In genomic region chr5:139634541-139634940, GRCh38 we compare ENCODE assay signal across 16 cellular contexts. TPM values are rescaled to one million over a fixed set of nuclear protein-coding genes. Genes with fewer than 3 reads are reported as not detected.
A peak's percentile ranks its signal among the peaks of the same experiment; 100 is the strongest.
DNase-seq lines count a peak whose midpoint lies in the region; ATAC-seq and TF ChIP-seq lines count a peak whose summit lies in the region.
"Had no signal": no experiment of that assay in that cellular context is flagged by ENCODE, and none has a peak within 500 bp of the region (broad histone marks: within the 10 kb centered on the region; RNA-seq: fewer than 3 reads in every experiment).

No MANE protein-coding gene starts in this region.

- DNase-seq in T-helper 1 cell = no peak
- DNase-seq in effector memory CD8-positive, alpha-beta T cell = no peak
- DNase-seq in retina = peak; percentile 14
- DNase-seq in HuH-7 (ENCODE audit: low spot score) = no peak
- no peak for DNase-seq in right lobe of liver
- DNase-seq: DMS79 treated with DMSO at 0.1 percent for 48 hours; KBM-7; NK-92 treated with Interleukin-12 subunit alpha and Interleukin-12 subunit beta, amount 100 ng/mL, for 24 hours had no signal

- no peaks in the 10 kb centered on the region for H4K20me1 ChIP-seq in OCI-LY3 (ENCODE audit: insufficient read depth, low read length)

- TF ChIP-seq CTCF in OCI-LY3 (IDR thresholded peaks at IDR 0.05; ENCODE audit: low read depth, low read length) = no peak
- no peak for TF ChIP-seq CTCF in right lobe of liver (IDR thresholded peaks at IDR 0.05)

- H3K4me3 ChIP-seq in OCI-LY3 (ENCODE audit: low read length) = no peak overlapping the region
- H3K4me3 ChIP-seq in right lobe of liver = no peak overlapping the region
- H3K4me3 ChIP-seq: HAP-1, SJCRH30 had no signal

- H3K27me3 ChIP-seq in OCI-LY3 (ENCODE audit: low read depth, low read length) (no peaks in the 10 kb centered on the region), right lobe of liver (no peaks in the 10 kb centered on the region)
- H3K27me3 ChIP-seq: SJCRH30 had no signal

- H3K4me1 ChIP-seq in OCI-LY3 (ENCODE audit: low read length) = peaks cover 70% of the 10 kb centered on the region
- H3K4me1 ChIP-seq in right lobe of liver = peaks cover 8 to 44% (median 23%) of the 10 kb centered on the region in 4 donors

- WGBS in right lobe of liver (ENCODE audit: insufficient coverage, low coverage, low lambda C conversion rate, missing lambda C conversion rate) = no CpG with 5 or more reads among the region's 3 CpGs

- no peak overlapping the region for H3K4me2 ChIP-seq in OCI-LY3 (ENCODE audit: low read length)

- H3K9me3 ChIP-seq in OCI-LY3 (ENCODE audit: insufficient read depth, low read length) = no peaks in the 10 kb centered on the region
- no peaks in the 10 kb centered on the region for H3K9me3 ChIP-seq in right lobe of liver
- H3K9me3 ChIP-seq: HAP-1, SJCRH30 had no signal

- H3K36me3 ChIP-seq in OCI-LY3 (replicated peaks; ENCODE audit: low read depth, low read length) (peaks cover 4% of the 10 kb centered on the region), right lobe of liver (peaks cover 0 to under 1% (median 0%) of the 10 kb centered on the region in 4 donors)

- no peak overlapping the region for H3K4me3 Mint-ChIP-seq in T-helper 1 cell treated with Interleukin-12 subunit alpha and Interleukin-12 subunit beta and Interleukin-4 antibody, amounts not matched to agents 30 μg/mL and 1 μg/mL, for 36 hours
- peak overlapping the region; percentile 13 to 74 for H3K4me3 Mint-ChIP-seq in effector memory CD8-positive, alpha-beta T cell

- H3K36me3 Mint-ChIP-seq in T-helper 1 cell treated with Interleukin-12 subunit alpha and Interleukin-12 subunit beta and Interleukin-4 antibody, amounts not matched to agents 30 μg/mL and 1 μg/mL, for 36 hours (ENCODE audit: low read depth) = peaks cover 6% of the 10 kb centered on the region
- peaks cover 25% of the 10 kb centered on the region for H3K36me3 Mint-ChIP-seq in effector memory CD8-positive, alpha-beta T cell (ENCODE audit: insufficient read depth)

- H3K9ac ChIP-seq in OCI-LY3 (ENCODE audit: low read length) = no peak overlapping the region

- peak overlapping the region; percentile 96; the same call in 1 of the 2 replicates for H3K27ac ChIP-seq in OCI-LY3 (ENCODE audit: low read length)
- no peak overlapping the region for H3K27ac ChIP-seq in right lobe of liver
- H3K27ac ChIP-seq: 22Rv1, C4-2B, SJCRH30 had no signal

- ATAC-seq in effector memory CD8-positive, alpha-beta T cell (replicated peaks) = no peak
- ATAC-seq in GM21360 (IDR thresholded peaks at IDR 0.05; ENCODE audit: unreplicated experiment) (no peak), right lobe of liver (no peak)
- ATAC-seq: stimulated activated naive CD8-positive, alpha-beta T cell treated with anti-CD3 and anti-CD28 coated beads, Interleukin-15, amount 100 ng/mL, for 72 hours had no signal

- H3K4me1 Mint-ChIP-seq in T-helper 1 cell treated with Interleukin-12 subunit alpha and Interleukin-12 subunit beta and Interleukin-4 antibody, amounts not matched to agents 30 μg/mL and 1 μg/mL, for 36 hours (ENCODE audit: low read depth) = peaks cover 35% of the 10 kb centered on the region
- H3K4me1 Mint-ChIP-seq in effector memory CD8-positive, alpha-beta T cell (ENCODE audit: low read depth in 2 of 2) = peaks cover 35 to 38% of the 10 kb centered on the region in 2 donors

- H2AFZ ChIP-seq in OCI-LY3 (ENCODE audit: low read depth, low read length) = no peak overlapping the region

- H3K9me3 Mint-ChIP-seq in T-helper 1 cell treated with Interleukin-12 subunit alpha and Interleukin-12 subunit beta and Interleukin-4 antibody, amounts not matched to agents 30 μg/mL and 1 μg/mL, for 36 hours = no peaks in the 10 kb centered on the region
- H3K9me3 Mint-ChIP-seq in effector memory CD8-positive, alpha-beta T cell = no peaks in the 10 kb centered on the region
- H3K9me3 Mint-ChIP-seq: stimulated activated naive CD8-positive, alpha-beta T cell treated with anti-CD3 and anti-CD28 coated beads, Interleukin-15, amount 100 ng/mL, for 72 hours had no signal

- no peak for TF ChIP-seq POLR2A in right lobe of liver (IDR thresholded peaks at IDR 0.05)

- intact Hi-C loops in right lobe of liver (cut with DNase I) = loop anchor here in 1 of 2 donors (5.0 kb wide), 1 partner anchor 128 kb away; no protein-coding TSS in a partner anchor

- peak overlapping the region; percentile 47 for H3K27ac Mint-ChIP-seq in T-helper 1 cell treated with Interleukin-12 subunit alpha and Interleukin-12 subunit beta and Interleukin-4 antibody, amounts not matched to agents 30 μg/mL and 1 μg/mL, for 36 hours
- peak overlapping the region; percentile 86 to 90 for H3K27ac Mint-ChIP-seq in effector memory CD8-positive, alpha-beta T cell
- H3K27ac Mint-ChIP-seq: stimulated activated naive CD8-positive, alpha-beta T cell treated with anti-CD3 and anti-CD28 coated beads, Interleukin-15, amount 100 ng/mL, for 72 hours had no signal

- peaks cover 3% of the 10 kb centered on the region; the same call in 1 of the 2 replicates for H3K79me2 ChIP-seq in OCI-LY3 (ENCODE audit: low read length)

- H3K27me3 Mint-ChIP-seq in T-helper 1 cell treated with Interleukin-12 subunit alpha and Interleukin-12 subunit beta and Interleukin-4 antibody, amounts not matched to agents 30 μg/mL and 1 μg/mL, for 36 hours (ENCODE audit: low read depth) = no peaks in the 10 kb centered on the region
- no peaks in the 10 kb centered on the region for H3K27me3 Mint-ChIP-seq in effector memory CD8-positive, alpha-beta T cell
- H3K27me3 Mint-ChIP-seq: stimulated activated naive CD8-positive, alpha-beta T cell treated with anti-CD3 and anti-CD28 coated beads, Interleukin-15, amount 100 ng/mL, for 72 hours had no signal

RNA-seq across cellular contexts. Expression of gene CXXC5, which starts 13.6 kb away (rescaled TPM):
- 10 to 100 TPM; 44.5 to 84.9 (median 66.4) TPM for total RNA-seq in right lobe of liver
